16 cellular contexts compared by ENCODE assay signal in the genomic region with DNA sequence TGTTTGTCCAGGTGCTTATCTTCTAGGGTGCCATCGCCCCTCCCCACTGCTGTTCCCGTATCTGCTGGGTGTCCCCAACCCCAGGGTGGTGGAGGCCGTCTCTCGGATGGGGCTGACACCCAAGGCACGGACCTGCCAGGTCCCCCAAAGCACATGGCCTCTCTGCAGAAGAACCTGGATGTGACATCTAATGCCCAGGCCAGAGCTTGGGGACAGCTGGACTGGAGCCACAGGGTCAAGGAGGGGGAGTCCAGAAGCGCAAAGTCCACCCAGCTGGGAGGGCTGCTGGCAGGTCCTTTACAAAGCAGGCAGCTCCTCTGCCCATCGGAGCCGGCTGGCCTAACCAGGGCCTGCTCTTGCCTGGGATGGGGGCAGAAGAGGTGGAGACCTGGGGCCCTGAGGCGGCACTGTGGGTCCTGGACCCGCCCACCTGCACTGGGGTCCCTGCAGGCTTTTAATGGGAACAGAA. TPM values are rescaled to one million over a fixed set of nuclear protein-coding genes. Genes with fewer than 3 reads are reported as not detected.
A peak's percentile ranks its signal among the peaks of the same experiment; 100 is the strongest.
DNase-seq lines count a peak whose midpoint lies in the region; ATAC-seq and TF ChIP-seq lines count a peak whose summit lies in the region.
"Had no signal": no experiment of that assay in that cellular context is flagged by ENCODE, and none has a peak within 500 bp of the region (broad histone marks: within the 10 kb centered on the region; RNA-seq: fewer than 3 reads in every experiment).

No MANE protein-coding gene starts in this region.

- CTCF ChIA-PET in CD4-positive, alpha-beta T cell (lab: Charles Lee) = no interaction called here
- CTCF ChIA-PET in T-cell (lab: Charles Lee) = no interaction called here

- no peak overlapping the region for H3K9ac ChIP-seq in MM.1S (ENCODE audit: low read length)
- H3K9ac ChIP-seq: KMS-11 had no signal

- no peak for ATAC-seq in CD4-positive, alpha-beta T cell (ENCODE audit: poor library complexity)
- ATAC-seq in T-cell (replicated peaks in 1 of 4) (no peak), right cardiac atrium (peak in 1 of 2 donors; percentile 3), GM21526 (IDR thresholded peaks at IDR 0.05; ENCODE audit: low FRiP score, unreplicated experiment) (no peak)

- peaks cover 29% of the 10 kb centered on the region for H3K27me3 ChIP-seq in CD4-positive, alpha-beta T cell (ENCODE audit: control insufficient read depth, insufficient read depth, low read length)
- H3K27me3 ChIP-seq in right cardiac atrium (ENCODE audit: control insufficient read depth, insufficient read depth) = no peaks in the 10 kb centered on the region
- H3K27me3 ChIP-seq in MM.1S (replicated peaks; ENCODE audit: insufficient read depth, low read length) = peaks cover 87% of the 10 kb centered on the region

- no peak overlapping the region for H3K4me2 ChIP-seq in MM.1S (ENCODE audit: low read depth, low read length)
- H3K4me2 ChIP-seq: KMS-11 had no signal

- no peak overlapping the region for H3K27ac ChIP-seq in CD4-positive, alpha-beta T cell (ENCODE audit: low read depth, low read length)
- H3K27ac ChIP-seq in right cardiac atrium (ENCODE audit: low read length) (peak overlapping the region; percentile 32), MM.1S (ENCODE audit: low read length) (no peak overlapping the region)
- H3K27ac ChIP-seq: KMS-11 had no signal

- no peaks in the 10 kb centered on the region for H3K4me1 ChIP-seq in right cardiac atrium (ENCODE audit: control insufficient read depth, insufficient read depth, low read length)
- no peaks in the 10 kb centered on the region for H3K4me1 ChIP-seq in MM.1S (ENCODE audit: low read length)
- H3K4me1 ChIP-seq: HAP-1 had no signal

- H3K36me3 Mint-ChIP-seq in CD4-positive, alpha-beta T cell (ENCODE audit: low read depth) = no peaks in the 10 kb centered on the region
- H3K36me3 Mint-ChIP-seq in T-cell (no peaks in the 10 kb centered on the region), progenitor cell of endocrine pancreas (ENCODE audit: insufficient read depth) (no peaks in the 10 kb centered on the region)

- H3K9me3 ChIP-seq in CD4-positive, alpha-beta T cell (ENCODE audit: control insufficient read depth, low read length) = no peaks in the 10 kb centered on the region
- H3K9me3 ChIP-seq in right cardiac atrium (ENCODE audit: control insufficient read depth, low read length) (no peaks in the 10 kb centered on the region), MM.1S (replicated peaks; ENCODE audit: insufficient read depth, low read length) (no peaks in the 10 kb centered on the region)
- H3K9me3 ChIP-seq: HAP-1 had no signal

- H3K36me3 ChIP-seq in MM.1S (replicated peaks; ENCODE audit: insufficient read depth, low read length) = no peaks in the 10 kb centered on the region
- H3K36me3 ChIP-seq: HAP-1 had no signal

- intact Hi-C loops in CD4-positive, alpha-beta T cell (cut with DNase I, micrococcal nuclease) = no loop called here
- intact Hi-C loops in right cardiac atrium (cut with DNase I) = no loop called here

- no peaks in the 10 kb centered on the region for H3K9me3 Mint-ChIP-seq in CD4-positive, alpha-beta T cell
- H3K9me3 Mint-ChIP-seq in T-cell (peaks cover 0 to 3% (median 0%) of the 10 kb centered on the region in 3 donors), progenitor cell of endocrine pancreas (ENCODE audit: low read depth) (peaks cover 5% of the 10 kb centered on the region)
- H3K9me3 Mint-ChIP-seq: T-helper 1 cell treated with Interleukin-12 subunit alpha and Interleukin-12 subunit beta and Interleukin-4 antibody, amounts not matched to agents 30 μg/mL and 1 μg/mL, for 36 hours had no signal

- no peak overlapping the region for H2AFZ ChIP-seq in MM.1S (ENCODE audit: low read length)

- no peaks in the 10 kb centered on the region for H4K20me1 ChIP-seq in MM.1S (ENCODE audit: insufficient read depth, low read length)

- no peak for TF ChIP-seq CTCF in CD4-positive, alpha-beta T cell (IDR thresholded peaks at IDR 0.05)
- TF ChIP-seq CTCF in progenitor cell of endocrine pancreas (IDR thresholded peaks at IDR 0.05; ENCODE audit: unreplicated experiment) (no peak), MM.1S (IDR thresholded peaks at IDR 0.05; ENCODE audit: low read length) (no peak)

- DNase-seq in CD4-positive, alpha-beta T cell = no peak
- DNase-seq in T-cell = no peak
- DNase-seq in right cardiac atrium = peak; percentile 17 to 54 (median 31)
- no peak for DNase-seq in progenitor cell of endocrine pancreas (ENCODE audit: low spot score, unreplicated experiment)
- DNase-seq in MM.1S = no peak
- DNase-seq in NCI-H1092 (lab: John Stamatoyannopoulos, UW) = no peak
- DNase-seq in HuH-7.5 (ENCODE audit: low spot score) = no peak
- DNase-seq: activated CD4-positive, alpha-beta T cell treated with anti-CD3 and anti-CD28 coated beads for 48 hours; activated T-cell treated with anti-CD3 and anti-CD28 coated beads, Interleukin-2, amount 50 U/mL, for 1 hour; NCI-H187 had no signal

- no peaks in the 10 kb centered on the region for H3K79me2 ChIP-seq in MM.1S (ENCODE audit: low read length)

- no peaks in the 10 kb centered on the region for H3K4me1 Mint-ChIP-seq in CD4-positive, alpha-beta T cell (ENCODE audit: low read depth)
- H3K4me1 Mint-ChIP-seq in T-cell (no peaks in the 10 kb centered on the region), progenitor cell of endocrine pancreas (ENCODE audit: low read depth) (no peaks in the 10 kb centered on the region)
- H3K4me1 Mint-ChIP-seq: neural crest cell had no signal

- H3K27me3 Mint-ChIP-seq in CD4-positive, alpha-beta T cell = peaks cover 35% of the 10 kb centered on the region
- peaks cover 14 to 37% of the 10 kb centered on the region in 2 donors for H3K27me3 Mint-ChIP-seq in T-cell
- peaks cover 42% of the 10 kb centered on the region for H3K27me3 Mint-ChIP-seq in progenitor cell of endocrine pancreas

- POLR2A ChIA-PET in CD4-positive, alpha-beta T cell (lab: Charles Lee) = no interaction called here
- POLR2A ChIA-PET in T-cell (lab: Charles Lee) = no interaction called here

- H3K9me2 ChIP-seq in MM.1S (replicated peaks; ENCODE audit: insufficient read depth, low read length) = no peaks in the 10 kb centered on the region

- 64% methylated on average over 10 of the region's 10 CpGs for WGBS in right cardiac atrium

- no peaks in the 10 kb centered on the region for H3F3A ChIP-seq in MM.1S (ENCODE audit: insufficient read depth, low read length)

- peak overlapping the region; percentile 54 for H3K4me3 Mint-ChIP-seq in CD4-positive, alpha-beta T cell
- peak overlapping the region in 2 of 3 donors; percentile 17 to 67 for H3K4me3 Mint-ChIP-seq in T-cell
- peak overlapping the region; percentile 45 for H3K4me3 Mint-ChIP-seq in progenitor cell of endocrine pancreas (ENCODE audit: low read depth)
- H3K4me3 Mint-ChIP-seq: neural crest cell; T-helper 1 cell treated with Interleukin-12 subunit alpha and Interleukin-12 subunit beta and Interleukin-4 antibody, amounts not matched to agents 30 μg/mL and 1 μg/mL, for 36 hours had no signal

- H3K4me3 ChIP-seq in right cardiac atrium (ENCODE audit: low read length) (no peak overlapping the region), MM.1S (ENCODE audit: low read length) (no peak overlapping the region)
- H3K4me3 ChIP-seq: HAP-1 had no signal

- no peak overlapping the region for H3K27ac Mint-ChIP-seq in CD4-positive, alpha-beta T cell
- H3K27ac Mint-ChIP-seq in T-cell (no peak overlapping the region), progenitor cell of endocrine pancreas (no peak overlapping the region)
- H3K27ac Mint-ChIP-seq: T-helper 1 cell treated with Interleukin-12 subunit alpha and Interleukin-12 subunit beta and Interleukin-4 antibody, amounts not matched to agents 30 μg/mL and 1 μg/mL, for 36 hours had no signal

RNA-seq across cellular contexts. Expression of gene DOK7, which starts 0.8 kb away (rescaled TPM):
- not detected for total RNA-seq in CD4-positive, alpha-beta T cell
- total RNA-seq in T-cell = under 1 TPM in 3 of 5 donors, not detected in 2; 0.22 to 0.58 (median 0.36) TPM
- 10 to 100 TPM; 28.9 to 40.0 (median 34.5) TPM for total RNA-seq in right cardiac atrium
- 36.3 TPM for polyA plus RNA-seq in right cardiac atrium
- 0.13 TPM in 1 of 2 replicates, not detected in the other for total RNA-seq in progenitor cell of endocrine pancreas
- total RNA-seq: neural crest cell had no signal

RNA-seq across cellular contexts. Expression of gene HGFAC, which starts 20.6 kb away (rescaled TPM):
- under 1 TPM; 0.25 to 0.75 TPM for total RNA-seq in CD4-positive, alpha-beta T cell
- total RNA-seq in T-cell (under 1 TPM in 3 of 5 donors, not detected in 2; 0.33 to 0.73 (median 0.70) TPM), right cardiac atrium (under 1 TPM in 3 of 4 donors, not detected in 1; 0.31 to 0.62 (median 0.31) TPM), progenitor cell of endocrine pancreas (6.7 and 7.5 TPM in 2 replicates)
- polyA plus RNA-seq in right cardiac atrium = 0.14 TPM
- total RNA-seq: epithelial cell of proximal tubule had no signal

Comparison
In these comparisons a context has a peak if more than half of its experiments do, and no peak if none do; other contexts are left out.
1. DNase-seq: peak in right cardiac atrium (3 of 3); none in CD4-positive, alpha-beta T cell (0 of 10), T-cell (0 of 34), progenitor cell of endocrine pancreas (single experiment), MM.1S (single experiment), NCI-H1092 (single experiment) and HuH-7.5 (single experiment).
2. RNA of gene DOK7, which starts 0.8 kb away (total RNA-seq): 28.9 to 40.0 TPM in right cardiac atrium; 0.22 to 0.58 TPM in T-cell, 0.13 TPM in progenitor cell of endocrine pancreas and not detected in CD4-positive, alpha-beta T cell; every median in the first group is over 10 times any median in the second.
3. Peak in every context shown above with its lines, with median percentiles within 50 percentile points of each other: H3K4me3 Mint-ChIP-seq.